In genomic region chr4:77095101-77095826, GRCh38 we compare ENCODE assay signal across 8 cellular contexts. TPM values are rescaled to one million over a fixed set of nuclear protein-coding genes. Genes with fewer than 3 reads are reported as not detected.
DNase-seq lines count a peak whose midpoint lies in the region; ATAC-seq and TF ChIP-seq lines count a peak whose summit lies in the region.

No MANE protein-coding gene starts in this region.

- H3K27ac ChIP-seq in liver (ENCODE audit: low read depth in 1 of 2, low read length in 2 of 2): no peak overlapping the region

- ATAC-seq in GM18868 (IDR thresholded peaks at IDR 0.05; ENCODE audit: unreplicated experiment) (peak; percentile 100), HG03095 (IDR thresholded peaks at IDR 0.05; ENCODE audit: unreplicated experiment) (peak; percentile 100)

- TF ChIP-seq RAD21 in liver (IDR thresholded peaks at IDR 0.05): peak; percentile 78 to 87

- 45% methylated on average over 6 of the region's 6 CpGs for WGBS in liver

- H3K27me3 ChIP-seq in liver (ENCODE audit: control insufficient read depth in 4 of 4, insufficient read depth in 4 of 4, low read length in 3 of 4): no peaks in the 10 kb centered on the region

- peaks cover 24% of the 10 kb centered on the region for H3K4me1 Mint-ChIP-seq in chondrocyte (ENCODE audit: low read depth)

- H3K27ac Mint-ChIP-seq in chondrocyte (ENCODE audit: unreplicated experiment): no peak overlapping the region

- H3K4me1 ChIP-seq in liver (ENCODE audit: control insufficient read depth in 4 of 4, insufficient read depth in 4 of 4, low read length in 3 of 4): peaks cover 0 to 3% (median 0%) of the 10 kb centered on the region in 4 donors

- H3K9ac ChIP-seq in liver (ENCODE audit: low read depth in 1 of 2, low read length in 2 of 2): no peak overlapping the region

- H3K4me3 ChIP-seq in liver (ENCODE audit: low read depth in 1 of 3, low read length in 3 of 3): no peak overlapping the region

- no peaks in the 10 kb centered on the region for H3K9me3 ChIP-seq in liver (ENCODE audit: control insufficient read depth in 4 of 4, low read length in 3 of 4)

- DNase-seq in AG08396 (ENCODE audit: low spot score) (peak; percentile 73), NCI-H2227 treated with DMSO at 0.1 percent for 48 hours (lab: John Stamatoyannopoulos, UW) (peak; percentile 35), chondrocyte (ENCODE audit: low spot score) (no peak)
- DNase-seq in activated CD4-positive, alpha-beta T cell treated with anti-CD3 and anti-CD28 coated beads for 24 hours (ENCODE audit: low read depth in 2 of 2): peak; percentile 62 to 64
- peak; percentile 52 to 68 (median 55) for DNase-seq in stimulated activated CD4-positive, alpha-beta T cell treated with anti-CD3 and anti-CD28 coated beads, TNF-alpha, amount 100 ng/mL, for 48 hours (ENCODE audit: low read depth in 3 of 3)

- no peaks in the 10 kb centered on the region for H3K27me3 Mint-ChIP-seq in chondrocyte (ENCODE audit: low read depth)

- peak; percentile 87 for TF ChIP-seq CTCF in chondrocyte (IDR thresholded peaks at IDR 0.05)
- peak; percentile 84 for TF ChIP-seq CTCF in liver (IDR thresholded peaks at IDR 0.05; ENCODE audit: low read depth, low read length, missing input control)

- no peak overlapping the region for H3K4me3 Mint-ChIP-seq in chondrocyte (ENCODE audit: unreplicated experiment)

- H3K36me3 Mint-ChIP-seq in chondrocyte (ENCODE audit: low read depth): no peaks in the 10 kb centered on the region

- H3K9me3 Mint-ChIP-seq in chondrocyte (ENCODE audit: low read depth): no peaks in the 10 kb centered on the region

- no peaks in the 10 kb centered on the region for H3K36me3 ChIP-seq in liver (ENCODE audit: control insufficient read depth in 4 of 4, insufficient read depth in 3 of 4, low read depth in 1 of 4, low read length in 3 of 4)

TF ChIP-seq in liver, 16 proteins besides CTCF, POLR2A, EP300 and RAD21:
- no peak for TF ChIP-seq ATF3 (IDR thresholded peaks at IDR 0.05)
- no peak for TF ChIP-seq FOXA2 (IDR thresholded peaks at IDR 0.05)
- no peak for TF ChIP-seq HNF4G (IDR thresholded peaks at IDR 0.05)
- no peak for TF ChIP-seq JUND (IDR thresholded peaks at IDR 0.05)
- no peak for TF ChIP-seq NR2F2 (IDR thresholded peaks at IDR 0.05)
TF ChIP-seq in liver: peak in this region for 0.

RNA-seq across cellular contexts. Expression of gene CCNI, which starts 19.5 kb away (rescaled TPM):
- total RNA-seq in chondrocyte (219 to 224 TPM (median 220 TPM) in 3 replicates), liver (10 to 100 TPM; 36.2 to 82.1 TPM)
- polyA plus RNA-seq in liver: 10 to 100 TPM; 42.5 to 87.5 TPM
